ENCODE assay signal across 8 cellular contexts in the genomic region with DNA sequence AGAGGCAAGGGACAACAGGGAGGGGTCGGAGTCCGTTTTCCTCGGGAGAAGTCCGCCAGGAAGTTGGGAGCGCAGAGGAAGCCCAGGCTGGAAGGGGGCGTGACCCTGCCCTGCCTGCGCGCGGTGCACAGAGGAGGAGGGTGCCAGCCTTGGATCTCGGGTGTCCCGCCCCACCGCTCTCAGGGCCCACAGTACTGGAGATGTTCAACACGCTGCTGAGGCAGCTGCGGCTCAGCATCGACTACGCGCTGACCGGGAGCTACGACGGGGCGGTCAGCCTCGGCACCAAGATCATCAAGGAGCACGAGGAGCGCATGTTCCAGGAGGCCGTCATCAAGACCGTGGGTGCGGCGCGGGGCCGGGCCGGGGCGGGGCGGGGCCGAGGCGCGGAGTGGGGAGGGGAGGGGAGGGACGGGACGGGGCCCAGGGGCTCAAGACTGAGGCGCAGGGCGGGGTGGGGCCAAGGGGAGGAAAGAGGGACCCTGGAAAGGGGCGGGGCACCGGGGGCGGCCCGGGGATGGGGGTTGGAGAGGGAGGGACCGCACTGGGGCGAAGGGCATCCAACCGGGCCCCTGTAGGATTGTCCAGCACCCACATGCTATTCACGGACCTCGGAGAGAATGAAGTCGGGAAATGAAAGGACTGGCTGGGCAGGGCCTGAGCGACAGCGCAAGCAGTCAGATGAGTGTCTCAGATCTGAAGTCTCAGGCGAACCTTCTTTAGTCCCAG. TPM values are rescaled to one million over a fixed set of nuclear protein-coding genes. Genes with fewer than 3 reads are reported as not detected.
DNase-seq lines count a peak whose midpoint lies in the region; ATAC-seq and TF ChIP-seq lines count a peak whose summit lies in the region.
"Had no signal": no experiment of that assay in that cellular context is flagged by ENCODE, and none has a peak within 500 bp of the region (broad histone marks: within the 10 kb centered on the region; RNA-seq: fewer than 3 reads in every experiment).

No MANE protein-coding gene starts in this region.

- DNase-seq in T-cell (peak in 5 of 34 experiments; percentile 10 to 16 (median 12)), right lobe of liver (peak in 1 of 3 donors; percentile 26), suprapubic skin (ENCODE audit: low spot score in 2 of 2) (no peak), kidney glomerular epithelial cell (lab: John Stamatoyannopoulos, UW) (no peak), inferior parietal cortex (ENCODE audit: extremely low spot score) (no peak)
- DNase-seq in central memory CD8-positive, alpha-beta T cell (ENCODE audit: low spot score in 2 of 2), result no peak

- no peaks in the 10 kb centered on the region for H3K36me3 Mint-ChIP-seq in T-cell
- H3K36me3 Mint-ChIP-seq in central memory CD8-positive, alpha-beta T cell (ENCODE audit: insufficient read depth), result peaks cover 2% of the 10 kb centered on the region

- no peak overlapping the region for H3K27ac Mint-ChIP-seq in T-cell
- no peak overlapping the region for H3K27ac Mint-ChIP-seq in central memory CD8-positive, alpha-beta T cell (ENCODE audit: low read depth)

- H3K27me3 Mint-ChIP-seq in T-cell, result peaks cover 51 to 66% of the 10 kb centered on the region in 2 donors
- peaks cover 69% of the 10 kb centered on the region for H3K27me3 Mint-ChIP-seq in central memory CD8-positive, alpha-beta T cell

- ATAC-seq in T-cell (replicated peaks in 1 of 4), result peak; percentile 25 to 54 (median 38)
- no peak for ATAC-seq in central memory CD8-positive, alpha-beta T cell (replicated peaks; ENCODE audit: extremely low read depth, poor library complexity, severe bottlenecking)
- peak; percentile 16 to 28 (median 21) for ATAC-seq in right lobe of liver
- no peak for ATAC-seq in HG03095 (IDR thresholded peaks at IDR 0.05; ENCODE audit: unreplicated experiment)

- no peaks in the 10 kb centered on the region for H3K4me1 ChIP-seq in right lobe of liver
- peaks cover 17% of the 10 kb centered on the region for H3K4me1 ChIP-seq in suprapubic skin

- TF ChIP-seq CTCF in right lobe of liver (IDR thresholded peaks at IDR 0.05), result no peak
- no peak for TF ChIP-seq CTCF in suprapubic skin (IDR thresholded peaks at IDR 0.05)

- CTCF ChIA-PET in T-cell (lab: Charles Lee), result interaction anchor here in 1 of 2 donors (0.5 to 0.6 kb wide), 2 partner anchors 17 to 696 kb away, joined by 3 to 5 read pairs; no protein-coding TSS in a partner anchor

- H3K27me3 ChIP-seq in right lobe of liver, result no peaks in the 10 kb centered on the region
- peaks cover 10% of the 10 kb centered on the region for H3K27me3 ChIP-seq in suprapubic skin

- H3K36me3 ChIP-seq in right lobe of liver, result no peaks in the 10 kb centered on the region
- H3K36me3 ChIP-seq in suprapubic skin, result no peaks in the 10 kb centered on the region

- H3K4me3 Mint-ChIP-seq in T-cell, result peak overlapping the region; percentile 43 to 69 (median 58)
- H3K4me3 Mint-ChIP-seq in central memory CD8-positive, alpha-beta T cell, result peak overlapping the region; percentile 63

- 7% methylated on average over 32 of the region's 53 CpGs for WGBS in right lobe of liver (ENCODE audit: insufficient coverage, low coverage, low lambda C conversion rate, missing lambda C conversion rate)
- 21% methylated on average over 20 of the region's 53 CpGs for WGBS in suprapubic skin

- H3K4me1 Mint-ChIP-seq in T-cell, result peaks cover 12 to 15% (median 12%) of the 10 kb centered on the region in 3 donors
- peaks cover 12% of the 10 kb centered on the region for H3K4me1 Mint-ChIP-seq in central memory CD8-positive, alpha-beta T cell

- TF ChIP-seq EP300 in suprapubic skin (IDR thresholded peaks at IDR 0.05), result no peak

- intact Hi-C loops in right lobe of liver (cut with DNase I), result loop anchor here in 1 of 2 donors (10.0 kb wide), 1 partner anchor 147 kb away; no protein-coding TSS in a partner anchor

- no peak for TF ChIP-seq POLR2A in right lobe of liver (IDR thresholded peaks at IDR 0.05)
- TF ChIP-seq POLR2A in suprapubic skin (IDR thresholded peaks at IDR 0.05), result no peak

- H3K9me3 ChIP-seq in right lobe of liver (no peaks in the 10 kb centered on the region), suprapubic skin (no peaks in the 10 kb centered on the region)

- H3K9me3 Mint-ChIP-seq in T-cell, result no peaks in the 10 kb centered on the region
- H3K9me3 Mint-ChIP-seq in central memory CD8-positive, alpha-beta T cell, result no peaks in the 10 kb centered on the region

- H3K4me3 ChIP-seq in right lobe of liver, result peak overlapping the region in 1 of 3 donors; percentile 3
- H3K4me3 ChIP-seq in suprapubic skin, result peak overlapping the region; percentile 43
- H3K4me3 ChIP-seq: SK-N-MC had no signal

- POLR2A ChIA-PET in T-cell (lab: Charles Lee), result no interaction called here

- no peak overlapping the region for H3K27ac ChIP-seq in right lobe of liver
- no peak overlapping the region for H3K27ac ChIP-seq in suprapubic skin
- H3K27ac ChIP-seq: SK-N-MC had no signal

RNA-seq across cellular contexts. Expression of a gene that starts 36.6 kb away (rescaled TPM):
- total RNA-seq in T-cell, result 1 to 10 TPM; 2.4 to 7.5 (median 4.8) TPM
- total RNA-seq in right lobe of liver, result 1 to 10 TPM in 2 of 6 experiments, under 1 TPM in 4; 0.30 to 1.6 (median 0.57) TPM
- total RNA-seq in suprapubic skin, result 10 to 100 TPM in 1 of 4 donors, 1 to 10 TPM in 3; 2.6 to 11.4 (median 5.9) TPM

Comparison
In these comparisons a context has a peak if more than half of its experiments do, and no peak if none do; other contexts are left out.
1. ATAC-seq: peak in T-cell (4 of 4) and right lobe of liver (4 of 4); none in central memory CD8-positive, alpha-beta T cell (single experiment) and HG03095 (single experiment).